Comparison of ENCODE assay signal across 8 cellular contexts in the genomic region with DNA sequence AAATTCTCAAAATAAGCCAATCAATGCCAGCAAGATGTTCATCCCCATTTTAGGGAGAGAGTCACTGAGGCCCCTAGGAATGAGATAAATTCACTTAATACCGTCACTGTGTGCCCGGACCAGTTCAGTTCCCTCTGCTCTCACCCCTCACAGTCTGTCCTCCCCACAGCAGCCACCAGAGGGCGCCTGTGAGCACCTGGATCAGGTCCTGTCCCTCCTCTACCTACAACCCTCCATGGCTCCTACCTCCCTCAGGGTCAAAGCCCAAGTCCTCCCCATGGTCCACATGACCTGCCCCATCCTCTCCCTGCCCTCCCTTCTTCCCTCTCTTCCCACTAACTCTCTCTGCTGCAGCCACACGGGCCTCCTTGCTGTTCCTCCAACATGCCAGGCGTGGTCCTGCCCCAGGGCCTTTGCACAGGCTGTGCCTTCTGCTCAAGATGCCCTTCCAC. TPM values are rescaled to one million over a fixed set of nuclear protein-coding genes. Genes with fewer than 3 reads are reported as not detected.
DNase-seq lines count a peak whose midpoint lies in the region; ATAC-seq and TF ChIP-seq lines count a peak whose summit lies in the region.

No MANE protein-coding gene starts in this region.

- no peak overlapping the region for H3K27ac Mint-ChIP-seq in H9

- H4K5ac ChIP-seq in H9 (ENCODE audit: insufficient read length, low read depth, low read length), result no peak overlapping the region

- intact Hi-C loops in body of pancreas (cut with DNase I) (loop anchor here (5.0 kb wide), 1 partner anchor 148 kb away; no protein-coding TSS in a partner anchor), lower lobe of right lung (cut with DNase I) (loop anchor here (10.0 kb wide), 1 partner anchor 150 kb away; no protein-coding TSS in a partner anchor)

- H3K36me3 Mint-ChIP-seq in H9 (ENCODE audit: insufficient read depth in 1 of 3, low read depth in 3 of 3), result no peaks in the 10 kb centered on the region

- no peak overlapping the region for H2BK12ac ChIP-seq in H9 (ENCODE audit: insufficient read length, low read depth, low read length)

- no peak overlapping the region for H2AK5ac ChIP-seq in H9 (ENCODE audit: insufficient read length, low read length)

- H3K4ac ChIP-seq in H9 (ENCODE audit: low read depth, low read length), result no peak overlapping the region

- no CpG with 5 or more reads among the region's 5 CpGs for WGBS in H9 (ENCODE audit: extremely low coverage, insufficient read length, low lambda C conversion rate)
- WGBS in body of pancreas, 2 donors, result 31 to 39% methylated on average over 5 of the region's 5 CpGs

- H3K4me1 Mint-ChIP-seq in H9, result no peaks in the 10 kb centered on the region

- no peak overlapping the region for H3K9ac ChIP-seq in H9 (ENCODE audit: extremely low read depth, insufficient read length, low read length)

- H3K4me3 Mint-ChIP-seq in H9, result no peak overlapping the region

- no peaks in the 10 kb centered on the region for H3K79me2 ChIP-seq in H9 (ENCODE audit: insufficient read depth, low read length)

- H3K23ac ChIP-seq in H9 (ENCODE audit: insufficient read length, low read depth, low read length), result no peak overlapping the region

- H2BK20ac ChIP-seq in H9 (ENCODE audit: low read depth, low read length, poor library complexity, severe bottlenecking), result no peak overlapping the region

- no peaks in the 10 kb centered on the region for H3K79me1 ChIP-seq in H9 (ENCODE audit: insufficient read depth, low read depth, low read length, poor library complexity, severe bottlenecking)

- H3K27me3 ChIP-seq in H9 (ENCODE audit: insufficient read depth, low read length), result no peaks in the 10 kb centered on the region; the same call in 1 of the 2 replicates
- peaks cover 0 to 10% of the 10 kb centered on the region in 2 donors for H3K27me3 ChIP-seq in body of pancreas
- H3K27me3 ChIP-seq in lower lobe of right lung (ENCODE audit: low read depth), result peaks cover 19% of the 10 kb centered on the region

- no peak overlapping the region for H3K14ac ChIP-seq in H9 (ENCODE audit: insufficient read depth, low read length)

- no peaks in the 10 kb centered on the region for H4K20me1 ChIP-seq in H9 (ENCODE audit: control insufficient read depth, insufficient read depth, insufficient read length)

- H3K4me1 ChIP-seq in H9 (ENCODE audit: insufficient read depth, low read length) (no peaks in the 10 kb centered on the region), body of pancreas (no peaks in the 10 kb centered on the region), lower lobe of right lung (no peaks in the 10 kb centered on the region)

- no peak overlapping the region for H2BK15ac ChIP-seq in H9 (ENCODE audit: low read depth, low read length)

- no peak overlapping the region for H2AFZ ChIP-seq in H9 (ENCODE audit: low read length)

- H3K9me3 ChIP-seq in H9 (ENCODE audit: control insufficient read depth, low read depth, low read length) (no peaks in the 10 kb centered on the region), body of pancreas (no peaks in the 10 kb centered on the region), lower lobe of right lung (no peaks in the 10 kb centered on the region)

- H3T11ph ChIP-seq in H9 (ENCODE audit: low read length), result no peak overlapping the region

- no peak for TF ChIP-seq POLR2A in body of pancreas (IDR thresholded peaks at IDR 0.05)

- H3K23me2 ChIP-seq in H9 (ENCODE audit: insufficient read length, low read depth, low read length, poor library complexity, severe bottlenecking), result no peaks in the 10 kb centered on the region

- H4K8ac ChIP-seq in H9 (replicated peaks; ENCODE audit: insufficient read length, low read depth, low read length), result no peak overlapping the region

- H3K4me3 ChIP-seq in body of pancreas (no peak overlapping the region), lower lobe of right lung (no peak overlapping the region)

- no peak overlapping the region for H3K4me2 ChIP-seq in H9 (ENCODE audit: insufficient read depth, insufficient read length, low read length)

- H3K36me3 ChIP-seq in body of pancreas (replicated peaks in 1 of 2; ENCODE audit: insufficient read depth in 1 of 2, low read depth in 2 of 2) (no peaks in the 10 kb centered on the region), lower lobe of right lung (no peaks in the 10 kb centered on the region)

- H4K91ac ChIP-seq in H9 (ENCODE audit: insufficient read length, low read depth, low read length), result no peak overlapping the region

- peaks cover 46% of the 10 kb centered on the region for H3K27me3 Mint-ChIP-seq in H9 (ENCODE audit: low read depth)

- H3K56ac ChIP-seq in H9 (ENCODE audit: insufficient read length, low read depth, low read length), result no peak overlapping the region

- H2BK120ac ChIP-seq in H9 (ENCODE audit: low read depth, low read length, poor library complexity, severe bottlenecking), result no peak overlapping the region

- TF ChIP-seq CTCF in 22Rv1 (IDR thresholded peaks at IDR 0.05) (peak; percentile 90), H9 (conservative IDR thresholded peaks at IDR 0.05) (peak; percentile 86), body of pancreas (IDR thresholded peaks at IDR 0.05) (peak; percentile 40 to 78 (median 61)), lower lobe of right lung (IDR thresholded peaks at IDR 0.05) (peak; percentile 81)

- peak; percentile 38 for ATAC-seq in body of pancreas
- peak; percentile 57 to 78 for ATAC-seq in lower lobe of right lung
- ATAC-seq in HG03045 (IDR thresholded peaks at IDR 0.05; ENCODE audit: unreplicated experiment), result no peak

- H3K18ac ChIP-seq in H9 (ENCODE audit: insufficient read length, low read depth, low read length), result no peak overlapping the region

- no peak overlapping the region for H2BK5ac ChIP-seq in H9 (ENCODE audit: insufficient read length, low read length)

- no peaks in the 10 kb centered on the region; a peak in 2 of 5 replicates for H3K9me3 Mint-ChIP-seq in H9

- peak; percentile 73 for DNase-seq in H9
- peak; percentile 71 for DNase-seq in UCSD-AML1 (lab: John Stamatoyannopoulos, UW; ENCODE audit: unreplicated experiment)
- peak; percentile 57 to 74 (median 68) for DNase-seq in body of pancreas
- DNase-seq in lower lobe of right lung, result peak; percentile 79
- DNase-seq in stimulated activated CD8-positive, alpha-beta memory T cell treated with anti-CD3 and anti-CD28 coated beads, Interleukin-4, amount 100 ng/mL, for 4 hours (ENCODE audit: low read depth in 2 of 2, low spot score in 1 of 2), result peak; percentile 43 to 70
- DNase-seq in NOMO-1 treated with DMSO at 0.1 percent for 48 hours (lab: John Stamatoyannopoulos, UW; ENCODE audit: unreplicated experiment), result no peak

- H3K27ac ChIP-seq in 22Rv1 (no peak overlapping the region), H9 (ENCODE audit: insufficient read length, low read depth, low read length) (no peak overlapping the region), body of pancreas (no peak overlapping the region), lower lobe of right lung (no peak overlapping the region)

RNA-seq across cellular contexts. Expression of a gene that starts 42.0 kb away (rescaled TPM):
- 5.6 and 8.0 TPM in 2 replicates for total RNA-seq in H9 (2021)
- total RNA-seq in body of pancreas, result 100 to 1,000 TPM; 178 to 186 TPM
- total RNA-seq in lower lobe of right lung, result 132 TPM

Comparison
In these comparisons a context has a peak if more than half of its experiments do, and no peak if none do; other contexts are left out.
1. RNA of a gene that starts 42.0 kb away (total RNA-seq): 178 to 186 TPM in body of pancreas and 132 TPM in lower lobe of right lung (single experiment); 5.6 to 8.0 TPM in H9; every median in the first group is over 10 times any median in the second.
2. Peak in every context shown above with its lines, with median percentiles within 50 percentile points of each other: CTCF ChIP-seq.